ENCODE assay signal across 1 cellular context in the genomic region with DNA sequence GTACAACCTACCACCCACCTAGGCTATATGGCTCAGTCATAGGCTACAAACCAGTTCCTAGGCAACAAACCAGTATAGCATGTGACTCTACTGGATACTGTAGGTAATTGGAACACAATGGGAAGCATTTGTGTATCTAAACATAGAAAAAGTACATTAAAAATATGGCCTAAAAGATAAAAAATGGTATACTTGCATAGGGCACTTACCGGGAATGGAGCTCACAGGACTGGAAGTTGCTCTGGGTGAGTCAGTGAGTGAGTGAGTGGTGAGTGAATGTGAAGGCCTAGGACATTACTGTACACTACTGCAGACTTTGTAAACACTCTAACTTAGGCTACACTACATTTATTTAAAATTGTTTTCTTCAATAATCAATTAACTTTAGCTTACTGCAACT.
TF ChIP-seq lines count a peak whose summit lies in the region.

No MANE protein-coding gene starts in this region.

TF ChIP-seq in SK-N-SH, 30 proteins besides CTCF, POLR2A, EP300 and RAD21 (continued from another document):
- TF ChIP-seq, protein P1, sequence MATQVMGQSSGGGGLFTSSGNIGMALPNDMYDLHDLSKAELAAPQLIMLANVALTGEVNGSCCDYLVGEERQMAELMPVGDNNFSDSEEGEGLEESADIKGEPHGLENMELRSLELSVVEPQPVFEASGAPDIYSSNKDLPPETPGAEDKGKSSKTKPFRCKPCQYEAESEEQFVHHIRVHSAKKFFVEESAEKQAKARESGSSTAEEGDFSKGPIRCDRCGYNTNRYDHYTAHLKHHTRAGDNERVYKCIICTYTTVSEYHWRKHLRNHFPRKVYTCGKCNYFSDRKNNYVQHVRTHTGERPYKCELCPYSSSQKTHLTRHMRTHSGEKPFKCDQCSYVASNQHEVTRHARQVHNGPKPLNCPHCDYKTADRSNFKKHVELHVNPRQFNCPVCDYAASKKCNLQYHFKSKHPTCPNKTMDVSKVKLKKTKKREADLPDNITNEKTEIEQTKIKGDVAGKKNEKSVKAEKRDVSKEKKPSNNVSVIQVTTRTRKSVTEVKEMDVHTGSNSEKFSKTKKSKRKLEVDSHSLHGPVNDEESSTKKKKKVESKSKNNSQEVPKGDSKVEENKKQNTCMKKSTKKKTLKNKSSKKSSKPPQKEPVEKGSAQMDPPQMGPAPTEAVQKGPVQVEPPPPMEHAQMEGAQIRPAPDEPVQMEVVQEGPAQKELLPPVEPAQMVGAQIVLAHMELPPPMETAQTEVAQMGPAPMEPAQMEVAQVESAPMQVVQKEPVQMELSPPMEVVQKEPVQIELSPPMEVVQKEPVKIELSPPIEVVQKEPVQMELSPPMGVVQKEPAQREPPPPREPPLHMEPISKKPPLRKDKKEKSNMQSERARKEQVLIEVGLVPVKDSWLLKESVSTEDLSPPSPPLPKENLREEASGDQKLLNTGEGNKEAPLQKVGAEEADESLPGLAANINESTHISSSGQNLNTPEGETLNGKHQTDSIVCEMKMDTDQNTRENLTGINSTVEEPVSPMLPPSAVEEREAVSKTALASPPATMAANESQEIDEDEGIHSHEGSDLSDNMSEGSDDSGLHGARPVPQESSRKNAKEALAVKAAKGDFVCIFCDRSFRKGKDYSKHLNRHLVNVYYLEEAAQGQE (IDR thresholded peaks at IDR 0.05; ENCODE audit: low read depth, low read length) = no peak
- TF ChIP-seq ELF1 (IDR thresholded peaks at IDR 0.05) = no peak
TF ChIP-seq in SK-N-SH: peak in this region for 2.
